ENCODE assay signal across 10 cellular contexts in the genomic region with DNA sequence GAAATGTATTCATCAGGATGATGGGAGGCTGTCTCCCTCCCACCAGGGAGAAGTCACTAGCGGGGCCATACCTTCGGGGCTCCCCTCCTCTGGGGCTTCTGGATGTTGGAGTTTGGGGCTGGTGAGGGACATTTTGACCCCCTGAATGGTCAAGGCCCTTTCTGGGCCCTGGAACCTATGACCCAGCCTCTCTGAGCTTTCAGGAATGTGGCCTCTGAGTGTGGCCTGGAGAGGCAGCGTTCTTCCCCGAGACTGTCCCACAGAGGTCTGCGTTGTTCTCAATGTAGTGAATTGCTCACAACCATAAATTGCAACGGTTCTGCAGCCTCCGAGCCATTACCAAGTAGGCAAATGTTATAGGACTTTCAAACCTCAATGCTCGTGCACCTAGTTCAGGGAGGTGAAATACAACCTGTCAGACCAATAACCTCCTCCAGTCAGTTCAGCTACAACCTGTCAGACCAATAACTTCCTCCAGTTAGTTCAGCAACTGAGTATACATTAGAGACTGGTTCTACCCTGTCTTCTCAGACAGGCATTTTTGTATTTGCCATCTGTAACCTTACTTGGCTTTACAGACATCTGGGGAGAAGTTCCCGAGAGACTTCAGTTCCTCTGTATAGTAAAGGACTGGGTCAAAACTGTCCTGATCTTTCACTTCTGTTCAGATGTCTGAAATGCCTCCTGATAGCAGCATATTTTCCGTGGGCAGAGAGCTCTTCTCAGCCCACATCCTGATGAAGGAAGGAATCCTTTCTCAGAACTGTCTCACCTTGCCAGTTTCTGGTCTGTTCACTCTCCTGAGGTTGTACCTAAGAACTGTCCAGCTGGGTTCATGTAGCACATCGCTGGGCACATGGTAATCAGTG. TPM values are rescaled to one million over a fixed set of nuclear protein-coding genes. Genes with fewer than 3 reads are reported as not detected.
DNase-seq lines count a peak whose midpoint lies in the region; ATAC-seq and TF ChIP-seq lines count a peak whose summit lies in the region.
"Had no signal": no experiment of that assay in that cellular context is flagged by ENCODE, and none has a peak within 500 bp of the region (broad histone marks: within the 10 kb centered on the region; RNA-seq: fewer than 3 reads in every experiment).

No MANE protein-coding gene starts in this region.

- intact Hi-C loops in upper lobe of right lung (cut with DNase I) = no loop called here

- H3K9me3 Mint-ChIP-seq in activated T-cell treated with anti-CD3 and anti-CD28 coated beads, Interleukin-2, amount 50 U/mL, for 72 hours = no peaks in the 10 kb centered on the region

- peaks cover 84% of the 10 kb centered on the region for H3K4me1 Mint-ChIP-seq in activated T-cell treated with anti-CD3 and anti-CD28 coated beads, Interleukin-2, amount 50 U/mL, for 72 hours (ENCODE audit: low read depth)

- H3K4me3 ChIP-seq in upper lobe of right lung = no peak overlapping the region
- H3K4me3 ChIP-seq: prostate gland had no signal

- no peaks in the 10 kb centered on the region for H3K9me3 ChIP-seq in upper lobe of right lung
- H3K9me3 ChIP-seq: prostate gland had no signal

- H3K27me3 Mint-ChIP-seq in activated T-cell treated with anti-CD3 and anti-CD28 coated beads, Interleukin-2, amount 50 U/mL, for 72 hours (ENCODE audit: low read depth) = no peaks in the 10 kb centered on the region

- H3K4me3 Mint-ChIP-seq in activated T-cell treated with anti-CD3 and anti-CD28 coated beads, Interleukin-2, amount 50 U/mL, for 72 hours = peak overlapping the region; percentile 56 to 75

- ATAC-seq in activated T-cell treated with anti-CD3 and anti-CD28 coated beads, Interleukin-2, amount 50 U/mL, for 72 hours (replicated peaks in 1 of 2) = peak; percentile 31 to 42
- ATAC-seq in upper lobe of right lung = no peak

- H3K36me3 ChIP-seq in upper lobe of right lung = no peaks in the 10 kb centered on the region
- H3K36me3 ChIP-seq: prostate gland had no signal

- H3K4me1 ChIP-seq in upper lobe of right lung = peaks cover 44% of the 10 kb centered on the region

- H3K27ac ChIP-seq in angular gyrus (ENCODE audit: low read depth, low read length) = peak overlapping the region; percentile 12
- peak overlapping the region; percentile 24 for H3K27ac ChIP-seq in upper lobe of right lung
- H3K27ac ChIP-seq: prostate gland had no signal

- peaks cover 8 to 30% of the 10 kb centered on the region in 2 donors for H3K36me3 Mint-ChIP-seq in activated T-cell treated with anti-CD3 and anti-CD28 coated beads, Interleukin-2, amount 50 U/mL, for 72 hours (ENCODE audit: insufficient read depth in 2 of 2)

- H3K27me3 ChIP-seq in upper lobe of right lung = no peaks in the 10 kb centered on the region

- no peak for TF ChIP-seq CTCF in upper lobe of right lung (IDR thresholded peaks at IDR 0.05)

- H3K27ac Mint-ChIP-seq in activated T-cell treated with anti-CD3 and anti-CD28 coated beads, Interleukin-2, amount 50 U/mL, for 72 hours = peak overlapping the region; percentile 97

- no peak for DNase-seq in activated T-cell treated with anti-CD3 and anti-CD28 coated beads, Interleukin-2, amount 50 U/mL, for 72 hours
- DNase-seq in activated T-cell treated with anti-CD3 and anti-CD28 coated beads, Interleukin-2, amount 50 U/mL, for 1 hour = no peak
- DNase-seq in mesenteric fat pad (ENCODE audit: low spot score) = peak; percentile 64
- peak; percentile 30 for DNase-seq in upper lobe of right lung
- DNase-seq in stimulated activated CD4-positive, alpha-beta T cell treated with anti-CD3 and anti-CD28 coated beads, Interleukin-4, amount 100 ng/mL, for 1 hour = no peak
- no peak for DNase-seq in inferior parietal cortex (ENCODE audit: extremely low spot score)
- no peak for DNase-seq in T1000 (lab: John Stamatoyannopoulos, UW)
- DNase-seq: NCI-H526 had no signal

RNA-seq across cellular contexts. Expression of a gene that starts 34.1 kb away (rescaled TPM):
- total RNA-seq in activated T-cell treated with anti-CD3 and anti-CD28 coated beads, Interleukin-2, amount 50 U/mL, for 72 hours = 100 to 1,000 TPM; 227 to 322 TPM
- total RNA-seq in mesenteric fat pad (31.1 TPM), upper lobe of right lung (197 TPM)

Comparison
In these comparisons a context has a peak if more than half of its experiments do, and no peak if none do; other contexts are left out.
1. DNase-seq: peak in mesenteric fat pad (single experiment) and upper lobe of right lung (single experiment); none in activated T-cell treated with anti-CD3 and anti-CD28 coated beads, Interleukin-2, amount 50 U/mL, for 72 hours (0 of 2), activated T-cell treated with anti-CD3 and anti-CD28 coated beads, Interleukin-2, amount 50 U/mL, for 1 hour (single experiment), stimulated activated CD4-positive, alpha-beta T cell treated with anti-CD3 and anti-CD28 coated beads, Interleukin-4, amount 100 ng/mL, for 1 hour (single experiment), inferior parietal cortex (single experiment) and T1000 (single experiment).